ENCODE assay signal across 1 cellular context in the genomic region with DNA sequence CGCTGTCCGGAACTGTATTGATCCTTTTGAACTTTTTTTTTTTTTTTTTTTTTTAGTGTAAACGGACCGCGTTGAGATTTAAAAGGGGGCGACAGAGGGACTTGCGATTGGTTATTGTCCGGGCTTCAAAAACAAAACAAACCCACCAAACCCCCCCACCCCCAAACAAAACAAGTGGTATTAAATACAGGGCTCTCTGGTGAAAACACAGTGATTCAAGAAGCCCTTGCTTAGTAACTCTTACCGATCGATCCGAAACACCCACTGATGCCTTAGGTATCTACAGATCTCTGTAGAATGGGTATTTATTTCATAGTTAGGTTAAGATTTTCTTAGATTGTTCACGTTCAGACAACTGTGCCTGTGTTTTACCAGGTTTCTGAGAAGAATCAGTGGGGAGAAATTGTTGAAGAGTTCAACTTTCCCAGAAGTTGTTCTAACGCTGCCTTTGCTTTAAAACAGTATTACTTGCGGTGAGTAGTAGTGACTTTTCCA.
TF ChIP-seq lines count a peak whose summit lies in the region.

No MANE protein-coding gene starts in this region.

TF ChIP-seq in HepG2, 621 proteins besides CTCF, POLR2A, EP300 and RAD21 (continued from another document):
- TF ChIP-seq ZNF260 (CRISPR knock-in tag; IDR thresholded peaks at IDR 0.05; ENCODE audit: borderline replicate concordance, low read depth) (no peak), NFIC (IDR thresholded peaks at IDR 0.05; ENCODE audit: low read length) (peak; percentile 11; the same call in 1 of the 2 replicates), GABPA (IDR thresholded peaks at IDR 0.05; ENCODE audit: low read depth, low read length) (no peak), GABPA (CRISPR knock-in tag; IDR thresholded peaks at IDR 0.05; ENCODE audit: low read depth) (0 out of 2 replicates have a peak, but pooled peaks have one; percentile 18), ELF1 (CRISPR knock-in tag; IDR thresholded peaks at IDR 0.05) (no peak), MBD4 (IDR thresholded peaks at IDR 0.05; ENCODE audit: borderline replicate concordance, low read length) (no peak; the same call in 1 of the 2 replicates), BRD4 (CRISPR knock-in tag; IDR thresholded peaks at IDR 0.05) (no peak), SKI (IDR thresholded peaks at IDR 0.05; ENCODE audit: partially characterized antibody) (no peak), THYN1 (CRISPR knock-in tag; IDR thresholded peaks at IDR 0.05; ENCODE audit: borderline replicate concordance, low read depth) (no peak), KAT8 (CRISPR knock-in tag; IDR thresholded peaks at IDR 0.05) (peak; percentile 6; the same call in 1 of the 2 replicates), TBL1XR1 (IDR thresholded peaks at IDR 0.05; ENCODE audit: borderline replicate concordance, low read length, partially characterized antibody) (peak; percentile 13), HDAC1 (CRISPR knock-in tag; IDR thresholded peaks at IDR 0.05) (0 out of 2 replicates have a peak, but pooled peaks have one; percentile 18), TCF7 (IDR thresholded peaks at IDR 0.05; ENCODE audit: low read depth) (peak; percentile 69), MYC (CRISPR knock-in tag; IDR thresholded peaks at IDR 0.05; ENCODE audit: borderline replicate concordance) (no peak), ZMAT3 (CRISPR knock-in tag; conservative IDR thresholded peaks at IDR 0.05) (0 out of 2 replicates have a peak, but pooled peaks have one; percentile 14), KDM5A (IDR thresholded peaks at IDR 0.05; ENCODE audit: borderline replicate concordance, low read length) (0 out of 2 replicates have a peak, but pooled peaks have one; percentile 28)
- TF ChIP-seq, protein P1, sequence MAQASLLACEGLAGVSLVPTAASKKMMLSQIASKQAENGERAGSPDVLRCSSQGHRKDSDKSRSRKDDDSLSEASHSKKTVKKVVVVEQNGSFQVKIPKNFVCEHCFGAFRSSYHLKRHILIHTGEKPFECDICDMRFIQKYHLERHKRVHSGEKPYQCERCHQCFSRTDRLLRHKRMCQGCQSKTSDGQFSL (CRISPR knock-in tag; IDR thresholded peaks at IDR 0.05) = 0 out of 2 replicates have a peak, but pooled peaks have one; percentile 6
